Comparison of ENCODE assay signal across 19 cellular contexts in genomic region chr5:77266291-77266690, GRCh38. TPM values are rescaled to one million over a fixed set of nuclear protein-coding genes. Genes with fewer than 3 reads are reported as not detected.
DNase-seq lines count a peak whose midpoint lies in the region; ATAC-seq lines count a peak whose summit lies in the region.
"Had no signal": no experiment of that assay in that cellular context is flagged by ENCODE, and none has a peak within 500 bp of the region (broad histone marks: within the 10 kb centered on the region; RNA-seq: fewer than 3 reads in every experiment).

No MANE protein-coding gene starts in this region.

- no peaks in the 10 kb centered on the region for H3K27me3 ChIP-seq in SJCRH30
- H3K27me3 ChIP-seq: adrenal gland, BE2C, vagina had no signal

- ATAC-seq in HG03025 (IDR thresholded peaks at IDR 0.05; ENCODE audit: low FRiP score, unreplicated experiment), result no peak
- ATAC-seq: SK-N-SH treated with all-trans-retinoic acid at 6 μM for 48 hours had no signal

- no peaks in the 10 kb centered on the region for H3K9me3 ChIP-seq in SJCRH30 (replicated peaks)
- H3K9me3 ChIP-seq: adrenal gland, BE2C, vagina had no signal

- no peak overlapping the region for H3K4me3 ChIP-seq in SJCRH30
- H3K4me3 ChIP-seq: adrenal gland, vagina had no signal

- H3K27ac ChIP-seq in SJCRH30, result no peak overlapping the region
- H3K27ac ChIP-seq: adrenal gland, vagina had no signal

- H3K4me1 ChIP-seq in SJCRH30, result peaks cover 5% of the 10 kb centered on the region; the same call in 1 of the 2 replicates
- H3K4me1 ChIP-seq: adrenal gland, BE2C, vagina had no signal

- no peaks in the 10 kb centered on the region for H3K36me3 ChIP-seq in SJCRH30
- H3K36me3 ChIP-seq: adrenal gland, BE2C, vagina had no signal

- DNase-seq in GM03348 (ENCODE audit: low spot score) (peak; percentile 31), SJCRH30 (peak; percentile 8 to 9), fibroblast of peridontal ligament (ENCODE audit: extremely low read depth) (peak; percentile 20), nucleus accumbens (lab: John Stamatoyannopoulos, UW) (no peak), NCI-H226 (no peak), NCI-H82 treated with DMSO at 0.1 percent for 48 hours (lab: John Stamatoyannopoulos, UW; ENCODE audit: unreplicated experiment) (no peak)
- DNase-seq: activated B cell treated with CpG ODN at 0.5 μM for 24 hours, activated T-cell treated with anti-CD3 and anti-CD28 coated beads for 4 hours, adrenal gland, BE2C, Calu3, NCI-H1417 treated with DMSO at 0.1 percent for 48 hours, NCI-H524, RPMI8226, substantia nigra had no signal

RNA-seq across cellular contexts. Expression of gene PDE8B, which starts 55.8 kb away (rescaled TPM):
- 0.10 and 0.22 TPM in 2 replicates for total RNA-seq in SJCRH30 (2014; rRNA removed; shearing (Covaris generic))
- total RNA-seq: activated B cell treated with CpG ODN at 0.5 μM for 24 hours, MCF 10A had no signal

Comparison
In these comparisons a context has a peak if more than half of its experiments do, and no peak if none do; other contexts are left out.
1. DNase-seq: peak in GM03348 (single experiment), SJCRH30 (2 of 2) and fibroblast of peridontal ligament (single experiment); none in nucleus accumbens (0 of 56), NCI-H226 (single experiment) and NCI-H82 treated with DMSO at 0.1 percent for 48 hours (single experiment).